Comparison of ENCODE assay signal across 1 cellular context in the genomic region with DNA sequence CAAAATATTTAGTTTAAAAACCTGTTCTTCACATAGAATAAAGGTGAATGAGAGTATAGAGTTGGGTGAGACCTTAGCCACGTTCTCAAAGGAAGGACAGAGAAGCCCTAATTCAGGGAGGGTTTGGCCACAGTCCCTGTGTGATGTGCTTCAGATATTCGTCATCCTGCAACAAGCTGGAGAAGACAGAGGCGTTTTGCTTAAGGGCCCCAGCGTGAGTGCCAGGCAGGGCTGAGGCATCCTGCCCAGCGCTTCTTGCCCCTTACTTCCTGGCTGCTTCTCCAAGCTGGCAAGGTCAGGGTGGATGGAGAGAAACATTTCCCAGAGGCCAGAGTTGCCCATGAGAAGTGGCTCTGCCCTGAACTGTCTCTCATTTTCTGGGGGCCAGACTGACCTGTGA.
TF ChIP-seq lines count a peak whose summit lies in the region.

No MANE protein-coding gene starts in this region.

TF ChIP-seq in GM12878, 131 proteins besides CTCF, POLR2A, EP300 and RAD21 (continued from another document):
- TF ChIP-seq, protein P1, sequence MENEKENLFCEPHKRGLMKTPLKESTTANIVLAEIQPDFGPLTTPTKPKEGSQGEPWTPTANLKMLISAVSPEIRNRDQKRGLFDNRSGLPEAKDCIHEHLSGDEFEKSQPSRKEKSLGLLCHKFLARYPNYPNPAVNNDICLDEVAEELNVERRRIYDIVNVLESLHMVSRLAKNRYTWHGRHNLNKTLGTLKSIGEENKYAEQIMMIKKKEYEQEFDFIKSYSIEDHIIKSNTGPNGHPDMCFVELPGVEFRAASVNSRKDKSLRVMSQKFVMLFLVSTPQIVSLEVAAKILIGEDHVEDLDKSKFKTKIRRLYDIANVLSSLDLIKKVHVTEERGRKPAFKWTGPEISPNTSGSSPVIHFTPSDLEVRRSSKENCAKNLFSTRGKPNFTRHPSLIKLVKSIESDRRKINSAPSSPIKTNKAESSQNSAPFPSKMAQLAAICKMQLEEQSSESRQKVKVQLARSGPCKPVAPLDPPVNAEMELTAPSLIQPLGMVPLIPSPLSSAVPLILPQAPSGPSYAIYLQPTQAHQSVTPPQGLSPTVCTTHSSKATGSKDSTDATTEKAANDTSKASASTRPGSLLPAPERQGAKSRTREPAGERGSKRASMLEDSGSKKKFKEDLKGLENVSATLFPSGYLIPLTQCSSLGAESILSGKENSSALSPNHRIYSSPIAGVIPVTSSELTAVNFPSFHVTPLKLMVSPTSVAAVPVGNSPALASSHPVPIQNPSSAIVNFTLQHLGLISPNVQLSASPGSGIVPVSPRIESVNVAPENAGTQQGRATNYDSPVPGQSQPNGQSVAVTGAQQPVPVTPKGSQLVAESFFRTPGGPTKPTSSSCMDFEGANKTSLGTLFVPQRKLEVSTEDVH (IDR thresholded peaks at IDR 0.05; ENCODE audit: low read depth, partially characterized antibody), result no peak
- no peak for TF ChIP-seq EGR1 (IDR thresholded peaks at IDR 0.05; ENCODE audit: borderline replicate concordance in 1 of 2, low read depth in 2 of 2, low read length in 2 of 2)
- TF ChIP-seq, protein P2, sequence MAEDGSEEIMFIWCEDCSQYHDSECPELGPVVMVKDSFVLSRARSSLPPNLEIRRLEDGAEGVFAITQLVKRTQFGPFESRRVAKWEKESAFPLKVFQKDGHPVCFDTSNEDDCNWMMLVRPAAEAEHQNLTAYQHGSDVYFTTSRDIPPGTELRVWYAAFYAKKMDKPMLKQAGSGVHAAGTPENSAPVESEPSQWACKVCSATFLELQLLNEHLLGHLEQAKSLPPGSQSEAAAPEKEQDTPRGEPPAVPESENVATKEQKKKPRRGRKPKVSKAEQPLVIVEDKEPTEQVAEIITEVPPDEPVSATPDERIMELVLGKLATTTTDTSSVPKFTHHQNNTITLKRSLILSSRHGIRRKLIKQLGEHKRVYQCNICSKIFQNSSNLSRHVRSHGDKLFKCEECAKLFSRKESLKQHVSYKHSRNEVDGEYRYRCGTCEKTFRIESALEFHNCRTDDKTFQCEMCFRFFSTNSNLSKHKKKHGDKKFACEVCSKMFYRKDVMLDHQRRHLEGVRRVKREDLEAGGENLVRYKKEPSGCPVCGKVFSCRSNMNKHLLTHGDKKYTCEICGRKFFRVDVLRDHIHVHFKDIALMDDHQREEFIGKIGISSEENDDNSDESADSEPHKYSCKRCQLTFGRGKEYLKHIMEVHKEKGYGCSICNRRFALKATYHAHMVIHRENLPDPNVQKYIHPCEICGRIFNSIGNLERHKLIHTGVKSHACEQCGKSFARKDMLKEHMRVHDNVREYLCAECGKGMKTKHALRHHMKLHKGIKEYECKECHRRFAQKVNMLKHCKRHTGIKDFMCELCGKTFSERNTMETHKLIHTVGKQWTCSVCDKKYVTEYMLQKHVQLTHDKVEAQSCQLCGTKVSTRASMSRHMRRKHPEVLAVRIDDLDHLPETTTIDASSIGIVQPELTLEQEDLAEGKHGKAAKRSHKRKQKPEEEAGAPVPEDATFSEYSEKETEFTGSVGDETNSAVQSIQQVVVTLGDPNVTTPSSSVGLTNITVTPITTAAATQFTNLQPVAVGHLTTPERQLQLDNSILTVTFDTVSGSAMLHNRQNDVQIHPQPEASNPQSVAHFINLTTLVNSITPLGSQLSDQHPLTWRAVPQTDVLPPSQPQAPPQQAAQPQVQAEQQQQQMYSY (CRISPR knock-in tag; IDR thresholded peaks at IDR 0.05), result no peak
- TF ChIP-seq FOS (IDR thresholded peaks at IDR 0.05; ENCODE audit: borderline replicate concordance, extremely low read depth, insufficient read length), result no peak
- TF ChIP-seq SPI1 (IDR thresholded peaks at IDR 0.05; ENCODE audit: borderline replicate concordance, insufficient read depth, low read depth, low read length), result no peak
- TF ChIP-seq TCF7 (IDR thresholded peaks at IDR 0.05; ENCODE audit: borderline replicate concordance), result no peak
- no peak for TF ChIP-seq RB1 (IDR thresholded peaks at IDR 0.05; ENCODE audit: borderline replicate concordance)
- no peak for TF ChIP-seq STAT1 (conservative IDR thresholded peaks at IDR 0.05)
- TF ChIP-seq CHD1 (IDR thresholded peaks at IDR 0.05; ENCODE audit: low read depth, low read length), result no peak
- no peak for TF ChIP-seq RFX5 (IDR thresholded peaks at IDR 0.05; ENCODE audit: low read depth, low read length)
- TF ChIP-seq, protein P3, sequence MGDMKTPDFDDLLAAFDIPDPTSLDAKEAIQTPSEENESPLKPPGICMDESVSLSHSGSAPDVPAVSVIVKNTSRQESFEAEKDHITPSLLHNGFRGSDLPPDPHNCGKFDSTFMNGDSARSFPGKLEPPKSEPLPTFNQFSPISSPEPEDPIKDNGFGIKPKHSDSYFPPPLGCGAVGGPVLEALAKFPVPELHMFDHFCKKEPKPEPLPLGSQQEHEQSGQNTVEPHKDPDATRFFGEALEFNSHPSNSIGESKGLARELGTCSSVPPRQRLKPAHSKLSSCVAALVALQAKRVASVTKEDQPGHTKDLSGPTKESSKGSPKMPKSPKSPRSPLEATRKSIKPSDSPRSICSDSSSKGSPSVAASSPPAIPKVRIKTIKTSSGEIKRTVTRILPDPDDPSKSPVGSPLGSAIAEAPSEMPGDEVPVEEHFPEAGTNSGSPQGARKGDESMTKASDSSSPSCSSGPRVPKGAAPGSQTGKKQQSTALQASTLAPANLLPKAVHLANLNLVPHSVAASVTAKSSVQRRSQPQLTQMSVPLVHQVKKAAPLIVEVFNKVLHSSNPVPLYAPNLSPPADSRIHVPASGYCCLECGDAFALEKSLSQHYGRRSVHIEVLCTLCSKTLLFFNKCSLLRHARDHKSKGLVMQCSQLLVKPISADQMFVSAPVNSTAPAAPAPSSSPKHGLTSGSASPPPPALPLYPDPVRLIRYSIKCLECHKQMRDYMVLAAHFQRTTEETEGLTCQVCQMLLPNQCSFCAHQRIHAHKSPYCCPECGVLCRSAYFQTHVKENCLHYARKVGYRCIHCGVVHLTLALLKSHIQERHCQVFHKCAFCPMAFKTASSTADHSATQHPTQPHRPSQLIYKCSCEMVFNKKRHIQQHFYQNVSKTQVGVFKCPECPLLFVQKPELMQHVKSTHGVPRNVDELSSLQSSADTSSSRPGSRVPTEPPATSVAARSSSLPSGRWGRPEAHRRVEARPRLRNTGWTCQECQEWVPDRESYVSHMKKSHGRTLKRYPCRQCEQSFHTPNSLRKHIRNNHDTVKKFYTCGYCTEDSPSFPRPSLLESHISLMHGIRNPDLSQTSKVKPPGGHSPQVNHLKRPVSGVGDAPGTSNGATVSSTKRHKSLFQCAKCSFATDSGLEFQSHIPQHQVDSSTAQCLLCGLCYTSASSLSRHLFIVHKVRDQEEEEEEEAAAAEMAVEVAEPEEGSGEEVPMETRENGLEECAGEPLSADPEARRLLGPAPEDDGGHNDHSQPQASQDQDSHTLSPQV (IDR thresholded peaks at IDR 0.05), result no peak
- TF ChIP-seq, protein P4, sequence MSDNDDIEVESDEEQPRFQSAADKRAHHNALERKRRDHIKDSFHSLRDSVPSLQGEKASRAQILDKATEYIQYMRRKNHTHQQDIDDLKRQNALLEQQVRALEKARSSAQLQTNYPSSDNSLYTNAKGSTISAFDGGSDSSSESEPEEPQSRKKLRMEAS (IDR thresholded peaks at IDR 0.05; ENCODE audit: low read depth, low read length), result no peak
- TF ChIP-seq CBX5 (IDR thresholded peaks at IDR 0.05; ENCODE audit: low read depth), result no peak
